ENCODE assay signal across 21 cellular contexts in the genomic region with DNA sequence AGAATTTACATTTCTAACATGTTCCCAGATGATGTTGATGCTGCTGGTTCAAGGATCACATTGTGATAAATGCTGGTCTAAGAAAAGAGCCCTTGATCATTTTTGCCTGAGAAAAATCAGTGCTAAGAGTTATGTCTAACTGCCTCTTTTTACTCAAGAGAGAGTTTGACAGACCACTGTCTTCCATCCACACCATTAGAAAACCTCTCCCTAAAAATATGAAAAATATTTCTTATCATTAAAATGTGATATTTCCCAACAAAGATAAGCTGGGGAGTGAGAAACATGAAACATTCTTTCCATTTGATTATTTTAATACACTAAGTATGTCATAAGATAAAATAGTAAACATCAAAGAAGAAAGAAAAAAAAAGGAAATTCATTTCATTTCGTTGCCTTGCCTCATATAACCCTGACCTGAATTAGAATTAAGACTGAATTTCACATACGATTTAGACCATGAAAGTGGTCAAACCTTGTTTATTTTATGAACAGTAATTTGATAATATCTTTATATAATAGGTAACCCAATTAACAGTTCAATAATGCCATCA.
"Had no signal": no experiment of that assay in that cellular context is flagged by ENCODE, and none has a peak within 500 bp of the region (broad histone marks: within the 10 kb centered on the region; RNA-seq: fewer than 3 reads in every experiment).

No MANE protein-coding gene starts in this region.

- DNase-seq: stimulated activated CD4-positive, alpha-beta T cell treated with anti-CD3 and anti-CD28 coated beads, Interleukin-2, amount 100 ng/mL, for 48 hours; stimulated activated CD4-positive, alpha-beta T cell treated with anti-CD3 and anti-CD28 coated beads, Interleukin-4, amount 100 ng/mL, for 1 hour; stimulated activated CD4-positive, alpha-beta T cell treated with anti-CD3 and anti-CD28 coated beads, Interleukin-4, amount 100 ng/mL, for 24 hours; stimulated activated CD4-positive, alpha-beta T cell treated with anti-CD3 and anti-CD28 coated beads, Interleukin-4, amount 100 ng/mL, for 4 hours; stimulated activated CD8-positive, alpha-beta memory T cell treated with anti-CD3 and anti-CD28 coated beads, Interleukin-4, amount 100 ng/mL, for 48 hours; stimulated activated naive B cell treated with anti-CD40 and anti-IgM and Interleukin-4, amounts not matched to agents 10 μg/mL and 1 μg/mL and 100 μg/mL, for 72 hours; stimulated activated naive CD4-positive, alpha-beta T cell; stimulated activated naive CD4-positive, alpha-beta T cell treated with Interleukin-2 at 50 U/mL for 16 hours; stimulated activated naive CD8-positive, alpha-beta T cell treated with anti-CD3 and anti-CD28 coated beads, Interleukin-15, amount 100 ng/mL, for 72 hours; stimulated activated naive CD8-positive, alpha-beta T cell treated with anti-CD3 and anti-CD28 coated beads, Interleukin-15, Interleukin-2, amounts not matched to agents 100 U/mL and 50 U/mL, for 24 hours; stomach; substantia nigra; testis; thyroid gland; tibial artery; transverse colon; upper lobe of left lung; upper lobe of right lung; uterus had no signal

- ATAC-seq: stimulated activated effector memory CD8-positive, alpha-beta T cell treated with anti-CD3 and anti-CD28 coated beads, Interleukin-12 subunit alpha, Interleukin-12 subunit beta, amount 100 ng/mL, for 72 hours; stimulated activated memory B cell treated with anti-CD40 and anti-IgM and Interleukin-4, amounts not matched to agents 10 μg/mL and 1 μg/mL and 100 μg/mL, for 72 hours; stimulated activated naive B cell treated with anti-CD40 and anti-IgM and Interleukin-4, amounts not matched to agents 10 μg/mL and 1 μg/mL and 100 μg/mL, for 72 hours; stimulated activated naive CD8-positive, alpha-beta T cell treated with anti-CD3 and anti-CD28 coated beads, Interleukin-15, amount 100 ng/mL, for 72 hours; stimulated activated naive CD8-positive, alpha-beta T cell treated with anti-CD3 and anti-CD28 coated beads, Interleukin-15, Interleukin-2, amounts not matched to agents 100 U/mL and 50 U/mL, for 24 hours; upper lobe of right lung had no signal
